ENCODE assay signal across 16 cellular contexts in the genomic region with DNA sequence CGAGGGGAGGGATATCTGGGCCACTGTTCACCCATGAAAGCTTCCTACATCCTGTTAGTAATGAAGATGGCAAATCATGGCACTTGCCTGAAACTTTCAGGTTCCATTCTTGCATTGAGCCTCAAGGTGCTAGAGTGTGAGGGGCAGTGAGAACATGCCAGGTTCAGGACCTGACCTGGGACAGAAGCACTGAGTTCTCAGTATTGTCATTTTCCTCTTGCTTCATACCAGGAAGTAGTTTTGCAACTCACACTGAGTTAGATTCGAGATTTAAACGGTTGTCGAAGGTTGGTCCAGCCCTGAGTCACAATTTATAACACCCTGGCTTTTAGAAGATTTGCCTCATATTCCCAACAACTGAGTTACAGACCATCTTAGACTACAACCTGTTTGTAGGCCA. TPM values are rescaled to one million over a fixed set of nuclear protein-coding genes. Genes with fewer than 3 reads are reported as not detected.
A peak's percentile ranks its signal among the peaks of the same experiment; 100 is the strongest.
DNase-seq lines count a peak whose midpoint lies in the region; ATAC-seq and TF ChIP-seq lines count a peak whose summit lies in the region.
"Had no signal": no experiment of that assay in that cellular context is flagged by ENCODE, and none has a peak within 500 bp of the region (broad histone marks: within the 10 kb centered on the region; RNA-seq: fewer than 3 reads in every experiment).

No MANE protein-coding gene starts in this region.

- CTCF ChIA-PET in SK-N-SH (lab: Yijun Ruan, JAX) = interaction anchor here (1.3 to 3.0 kb wide), 7 partner anchors 11 to 769 kb away, joined by 3 to 20 read pairs (median 6); no protein-coding TSS in a partner anchor
- CTCF ChIA-PET in activated CD4-positive, alpha-beta T cell treated with anti-CD3 and anti-CD28 coated beads for 36 hours (lab: Charles Lee) = interaction anchor here (0.7 kb wide), 1 partner anchor 101 kb away, joined by 3 read pairs; no protein-coding TSS in a partner anchor

- H3K4me3 ChIP-seq in SK-N-SH (ENCODE audit: low read depth in 2 of 2, low read length in 1 of 2) (no peak overlapping the region), esophagus squamous epithelium (no peak overlapping the region), neural cell (ENCODE audit: low read length) (peak overlapping the region; percentile 93)
- H3K4me3 ChIP-seq: HAP-1, tibial nerve had no signal

- H3F3A ChIP-seq in SK-N-SH (replicated peaks; ENCODE audit: insufficient read depth) (peaks cover 14% of the 10 kb centered on the region), neural cell (ENCODE audit: insufficient read depth, low read length, poor library complexity, severe bottlenecking) (no peaks in the 10 kb centered on the region)

- intact Hi-C loops in esophagus squamous epithelium (cut with DNase I) = loop anchor here (5.0 kb wide), 1 partner anchor 230 kb away; no protein-coding TSS in a partner anchor
- intact Hi-C loops in activated CD4-positive, alpha-beta T cell treated with anti-CD3 and anti-CD28 coated beads for 36 hours (cut with DNase I, micrococcal nuclease) = no loop called here

- TF ChIP-seq CTCF in SK-N-SH (IDR thresholded peaks at IDR 0.05) (no peak), esophagus squamous epithelium (IDR thresholded peaks at IDR 0.05) (no peak), neural cell (IDR thresholded peaks at IDR 0.05; ENCODE audit: poor library complexity, severe bottlenecking) (no peak)

- peaks cover 2% of the 10 kb centered on the region for H3K36me3 Mint-ChIP-seq in activated CD4-positive, alpha-beta T cell treated with anti-CD3 and anti-CD28 coated beads for 36 hours (ENCODE audit: low read depth)
- H3K36me3 Mint-ChIP-seq: CD8-positive, alpha-beta T cell; T-cell had no signal

- peak; percentile 6 for DNase-seq in G401 (ENCODE audit: low spot score)
- no peak for DNase-seq in SK-N-SH
- no peak for DNase-seq in esophagus squamous epithelium (lab: John Stamatoyannopoulos, UW)
- no peak for DNase-seq in activated CD4-positive, alpha-beta T cell treated with anti-CD3 and anti-CD28 coated beads for 36 hours
- DNase-seq in COLO829 (ENCODE audit: low spot score) = no peak
- DNase-seq: activated CD8-positive, alpha-beta memory T cell treated with anti-CD3 and anti-CD28 coated beads, Interleukin-2, amount 10 ng/mL, durations not matched to agents 7 days and 5 days; activated gamma-delta T cell treated with Interleukin-2 at 50 U/mL for 16 hours; CD8-positive, alpha-beta T cell; foreskin melanocyte; stimulated activated CD4-positive, alpha-beta T cell treated with anti-CD3 and anti-CD28 coated beads, Interleukin-4, amount 100 ng/mL, for 4 hours; T-cell had no signal

- no peak overlapping the region for H3K4me3 Mint-ChIP-seq in activated CD4-positive, alpha-beta T cell treated with anti-CD3 and anti-CD28 coated beads for 36 hours
- H3K4me3 Mint-ChIP-seq: activated CD8-positive, alpha-beta memory T cell treated with anti-CD3 and anti-CD28 coated beads, Interleukin-2, amount 10 ng/mL, durations not matched to agents 7 days and 5 days; CD8-positive, alpha-beta T cell had no signal

- POLR2A ChIA-PET in SK-N-SH (lab: Yijun Ruan, JAX) = interaction anchor here (1.4 to 3.3 kb wide), 4 partner anchors 11 to 109 kb away, joined by 4 to 35 read pairs (median 20); partner anchors contain the start of gene MEIS2
- POLR2A ChIA-PET in activated CD4-positive, alpha-beta T cell treated with anti-CD3 and anti-CD28 coated beads for 36 hours (lab: Charles Lee) = no interaction called here

- peaks cover 7% of the 10 kb centered on the region for H3K9me3 Mint-ChIP-seq in activated CD4-positive, alpha-beta T cell treated with anti-CD3 and anti-CD28 coated beads for 36 hours (ENCODE audit: low read depth)

- H3K4me1 Mint-ChIP-seq in activated CD4-positive, alpha-beta T cell treated with anti-CD3 and anti-CD28 coated beads for 36 hours = peaks cover 16% of the 10 kb centered on the region

- TF ChIP-seq RAD21 in SK-N-SH (IDR thresholded peaks at IDR 0.05; ENCODE audit: low read length) (no peak), neural cell (conservative IDR thresholded peaks at IDR 0.05) (no peak)

- H3K79me2 ChIP-seq in SK-N-SH (ENCODE audit: insufficient read depth) (peaks cover 46% of the 10 kb centered on the region), neural cell (replicated peaks; ENCODE audit: insufficient read depth, low read length) (peaks cover 86% of the 10 kb centered on the region)

- H3K36me3 ChIP-seq in SK-N-SH (replicated peaks in 1 of 2; ENCODE audit: control insufficient read depth in 1 of 2, insufficient read depth in 2 of 2, low read length in 1 of 2) (peaks cover 0 to 6% of the 10 kb centered on the region in 2 experiments), esophagus squamous epithelium (no peaks in the 10 kb centered on the region), neural cell (ENCODE audit: insufficient read depth, low read length) (no peaks in the 10 kb centered on the region)
- H3K36me3 ChIP-seq: HAP-1, tibial nerve had no signal

- H4K20me1 ChIP-seq in SK-N-SH (ENCODE audit: insufficient read depth) (no peaks in the 10 kb centered on the region), neural cell (ENCODE audit: insufficient read depth) (no peaks in the 10 kb centered on the region)

- in situ Hi-C loops in G401 (cut with HindIII; ENCODE audit: low sequenced_read_pairs) = no loop called here

- peak overlapping the region; percentile 99 for H3K27ac ChIP-seq in SK-N-SH (ENCODE audit: low read depth in 2 of 2, low read length in 1 of 2)
- H3K27ac ChIP-seq in esophagus squamous epithelium = peak overlapping the region in 3 of 4 donors; percentile 74 to 95 (median 88)
- H3K27ac ChIP-seq in neural cell (ENCODE audit: low read length) = peak overlapping the region; percentile 100
- H3K27ac ChIP-seq: tibial nerve had no signal

- H2AFZ ChIP-seq in SK-N-SH (ENCODE audit: low read depth) (peak overlapping the region; percentile 56; the same call in 1 of the 2 replicates), neural cell (ENCODE audit: low read depth, low read length) (no peak overlapping the region)

- H3K27me3 ChIP-seq in SK-N-SH (ENCODE audit: insufficient read depth) = no peaks in the 10 kb centered on the region
- H3K27me3 ChIP-seq in esophagus squamous epithelium = peaks cover 0 to 22% (median 0%) of the 10 kb centered on the region in 4 donors
- H3K27me3 ChIP-seq in neural cell (ENCODE audit: insufficient read depth, low read depth, low read length) = peaks cover 4% of the 10 kb centered on the region

- peak overlapping the region; percentile 100; the same call in 1 of the 2 replicates for H3K9ac ChIP-seq in SK-N-SH
- H3K9ac ChIP-seq in neural cell (ENCODE audit: low read length) = peak overlapping the region; percentile 100

- TF ChIP-seq POLR2A in esophagus squamous epithelium (IDR thresholded peaks at IDR 0.05) = no peak

- TF ChIP-seq EP300 in SK-N-SH (IDR thresholded peaks at IDR 0.05; ENCODE audit: borderline replicate concordance in 1 of 2, low read depth in 1 of 2, low read length in 1 of 2) (no peak), neural cell (conservative IDR thresholded peaks at IDR 0.05; ENCODE audit: poor library complexity, severe bottlenecking) (no peak)

- no peaks in the 10 kb centered on the region for H3K9me3 ChIP-seq in SK-N-SH
- no peaks in the 10 kb centered on the region for H3K9me3 ChIP-seq in esophagus squamous epithelium
- H3K9me3 ChIP-seq in neural cell (ENCODE audit: low read length) = no peaks in the 10 kb centered on the region
- H3K9me3 ChIP-seq: HAP-1, tibial nerve had no signal

- H3K27me3 Mint-ChIP-seq in activated CD4-positive, alpha-beta T cell treated with anti-CD3 and anti-CD28 coated beads for 36 hours = peaks cover 71% of the 10 kb centered on the region

- H3K4me2 ChIP-seq in SK-N-SH = peak overlapping the region; percentile 89
- H3K4me2 ChIP-seq in neural cell (ENCODE audit: low read length) = no peak overlapping the region

- H3K9me2 ChIP-seq in SK-N-SH (no peaks in the 10 kb centered on the region), neural cell (ENCODE audit: insufficient read depth, low read length) (no peaks in the 10 kb centered on the region)

- H3K27ac Mint-ChIP-seq in activated CD4-positive, alpha-beta T cell treated with anti-CD3 and anti-CD28 coated beads for 36 hours = no peak overlapping the region
- H3K27ac Mint-ChIP-seq: activated CD8-positive, alpha-beta memory T cell treated with anti-CD3 and anti-CD28 coated beads, Interleukin-2, amount 10 ng/mL, durations not matched to agents 7 days and 5 days; CD8-positive, alpha-beta T cell; T-cell had no signal

- ATAC-seq in activated CD4-positive, alpha-beta T cell treated with anti-CD3 and anti-CD28 coated beads for 36 hours = no peak
- no peak for ATAC-seq in GM18870 (IDR thresholded peaks at IDR 0.05; ENCODE audit: unreplicated experiment)
- no peak for ATAC-seq in HG03045 (IDR thresholded peaks at IDR 0.05; ENCODE audit: unreplicated experiment)
- ATAC-seq: activated CD8-positive, alpha-beta memory T cell treated with anti-CD3 and anti-CD28 coated beads, Interleukin-2, amount 10 ng/mL, durations not matched to agents 7 days and 5 days; CD8-positive, alpha-beta T cell; T-cell had no signal

- H3K4me1 ChIP-seq in SK-N-SH (ENCODE audit: control insufficient read depth in 1 of 2, insufficient read depth in 2 of 2, low read depth in 1 of 2, low read length in 1 of 2) (peaks cover 14 to 37% of the 10 kb centered on the region in 2 experiments; a peak in 2 of 4 replicates), esophagus squamous epithelium (peaks cover 0 to 33% (median 0%) of the 10 kb centered on the region in 3 donors)

- WGBS in SK-N-SH (ENCODE audit: low lambda C conversion rate) = 6% methylated on average over 4 of the region's 4 CpGs
- 29 to 38% methylated on average over 4 of the region's 4 CpGs for WGBS in esophagus squamous epithelium, 2 donors

TF ChIP-seq in SK-N-SH, 30 proteins besides CTCF, POLR2A, EP300 and RAD21 (continues in another document):
- TF ChIP-seq TEAD4 (IDR thresholded peaks at IDR 0.05; ENCODE audit: borderline replicate concordance, insufficient read depth) = no peak

TF ChIP-seq in neural cell, 6 proteins besides CTCF, POLR2A, EP300 and RAD21 (continues in another document):
- TF ChIP-seq POLR2AphosphoS5 (IDR thresholded peaks at IDR 0.05) = no peak

RNA-seq across cellular contexts. Expression of gene MEIS2, which starts 11.8 kb away (rescaled TPM):
- total RNA-seq in G401 (2014; rRNA removed; shearing (Covaris generic)) = 80.4 and 103 TPM in 2 replicates
- polyA plus RNA-seq in SK-N-SH (2012; rRNA removed) = 120 and 146 TPM in 2 replicates
- polyA plus RNA-seq in SK-N-SH (2012; cell fraction: cytosol; rRNA removed) = 113 and 133 TPM in 2 replicates
- 253 and 311 TPM in 2 replicates for polyA plus RNA-seq in SK-N-SH (2012; cell fraction: nucleus; rRNA removed)
- total RNA-seq in esophagus squamous epithelium = 10 to 100 TPM in 2 of 4 donors, 1 to 10 TPM in 2; 6.6 to 26.3 (median 9.9) TPM
- 825 and 939 TPM in 2 replicates for polyA plus RNA-seq in neural cell
- 1,509 and 1,681 TPM in 2 replicates for polyA minus RNA-seq in neural cell
- not detected for total RNA-seq in activated CD4-positive, alpha-beta T cell treated with anti-CD3 and anti-CD28 coated beads for 36 hours
- total RNA-seq: CD8-positive, alpha-beta T cell had no signal

Comparison
In these comparisons a context has a peak if more than half of its experiments do, and no peak if none do; other contexts are left out.
1. RNA of gene MEIS2, which starts 11.8 kb away (total RNA-seq): 80.4 to 103 TPM in G401 and 6.6 to 26.3 TPM in esophagus squamous epithelium; not detected in activated CD4-positive, alpha-beta T cell treated with anti-CD3 and anti-CD28 coated beads for 36 hours; every median in the first group is over 4 times any median in the second.
2. Peak in every context shown above with its lines, with median percentiles within 50 percentile points of each other: H3K27ac ChIP-seq.